In genomic region chr2:69082430-69082997, GRCh38 we compare ENCODE assay signal across 8 cellular contexts.
DNase-seq lines count a peak whose midpoint lies in the region; FAIRE-seq and TF ChIP-seq lines count a peak whose summit lies in the region.

No MANE protein-coding gene starts in this region.

- H3K4me3 ChIP-seq in Peyer's patch (no peak overlapping the region), fibroblast of lung (replicated peaks in 1 of 4; ENCODE audit: control extremely low read depth in 1 of 4, insufficient read depth in 1 of 4, low read depth in 3 of 4, low read length in 4 of 4) (no peak overlapping the region), rectal smooth muscle tissue (ENCODE audit: low read length) (no peak overlapping the region)

- no peak overlapping the region for H2AFZ ChIP-seq in fibroblast of lung (ENCODE audit: low read length)

- no peaks in the 10 kb centered on the region for H3K9me3 ChIP-seq in Peyer's patch
- no peaks in the 10 kb centered on the region for H3K9me3 ChIP-seq in fibroblast of lung (ENCODE audit: control insufficient read depth, insufficient read depth, low read depth, low read length)

- H3K27ac ChIP-seq in Peyer's patch, result peak overlapping the region; percentile 22 to 71 (median 50)
- peak overlapping the region; percentile 78 for H3K27ac ChIP-seq in fibroblast of lung (ENCODE audit: insufficient read depth, low read length)
- H3K27ac ChIP-seq in rectal smooth muscle tissue (ENCODE audit: low read depth, low read length), result peak overlapping the region; percentile 15

- no peaks in the 10 kb centered on the region for H4K20me1 ChIP-seq in fibroblast of lung (ENCODE audit: control insufficient read depth, extremely low read depth, insufficient read depth, low read length)

- no peak overlapping the region for H3K9ac ChIP-seq in fibroblast of lung (ENCODE audit: insufficient read depth, low read length)
- no peak overlapping the region for H3K9ac ChIP-seq in rectal smooth muscle tissue (ENCODE audit: low read length)

- no peak overlapping the region for H3K4me2 ChIP-seq in fibroblast of lung (ENCODE audit: extremely low read depth, insufficient read depth, low read length)

- CTCF ChIA-PET in activated CD4-positive, alpha-beta memory T cell treated with anti-CD3 and anti-CD28 coated beads, Interleukin-2, amount 10 ng/mL, durations not matched to agents 7 days and 5 days (lab: Charles Lee), result no interaction called here

- H3K79me2 ChIP-seq in fibroblast of lung (ENCODE audit: control insufficient read depth, insufficient read depth, low read length), result no peaks in the 10 kb centered on the region

- TF ChIP-seq CTCF in Peyer's patch (IDR thresholded peaks at IDR 0.05) (no peak), fibroblast of lung (conservative IDR thresholded peaks at IDR 0.05 in 1 of 2, IDR thresholded peaks at IDR 0.05 in 1 of 2; ENCODE audit: low read depth in 1 of 2, low read length in 2 of 2) (no peak)

- TF ChIP-seq POLR2A in Peyer's patch (IDR thresholded peaks at IDR 0.05), result no peak

- no peaks in the 10 kb centered on the region for H3K36me3 Mint-ChIP-seq in activated CD4-positive, alpha-beta memory T cell treated with anti-CD3 and anti-CD28 coated beads, Interleukin-2, amount 10 ng/mL, durations not matched to agents 7 days and 5 days (ENCODE audit: low read depth)

- POLR2A ChIA-PET in activated CD4-positive, alpha-beta memory T cell treated with anti-CD3 and anti-CD28 coated beads, Interleukin-2, amount 10 ng/mL, durations not matched to agents 7 days and 5 days (lab: Charles Lee), result no interaction called here

- no peaks in the 10 kb centered on the region for H3K4me1 Mint-ChIP-seq in activated CD4-positive, alpha-beta memory T cell treated with anti-CD3 and anti-CD28 coated beads, Interleukin-2, amount 10 ng/mL, durations not matched to agents 7 days and 5 days

- peaks cover 45% of the 10 kb centered on the region for H3K27me3 Mint-ChIP-seq in activated CD4-positive, alpha-beta memory T cell treated with anti-CD3 and anti-CD28 coated beads, Interleukin-2, amount 10 ng/mL, durations not matched to agents 7 days and 5 days

- H3K9me3 Mint-ChIP-seq in activated CD4-positive, alpha-beta memory T cell treated with anti-CD3 and anti-CD28 coated beads, Interleukin-2, amount 10 ng/mL, durations not matched to agents 7 days and 5 days, result no peaks in the 10 kb centered on the region

- H3K36me3 ChIP-seq in Peyer's patch, result no peaks in the 10 kb centered on the region
- H3K36me3 ChIP-seq in fibroblast of lung (ENCODE audit: control insufficient read depth, insufficient read depth, low read length), result peaks cover 8% of the 10 kb centered on the region
- peaks cover 6% of the 10 kb centered on the region for H3K36me3 ChIP-seq in rectal smooth muscle tissue (ENCODE audit: control insufficient read depth, insufficient read depth, low read length)

- no peak overlapping the region for H3K4me3 Mint-ChIP-seq in activated CD4-positive, alpha-beta memory T cell treated with anti-CD3 and anti-CD28 coated beads, Interleukin-2, amount 10 ng/mL, durations not matched to agents 7 days and 5 days

- DNase-seq in GM04503 (ENCODE audit: low read depth) (peak; percentile 82), Peyer's patch (peak in 2 of 3 donors; percentile 34 to 60), fibroblast of lung (ENCODE audit: low read depth in 2 of 2) (peak; percentile 77 to 85), GM19239 (ENCODE audit: insufficient read length, low spot score) (no peak), NOMO-1 treated with DMSO at 0.1 percent for 48 hours (lab: John Stamatoyannopoulos, UW; ENCODE audit: unreplicated experiment) (no peak)
- no peak for DNase-seq in activated CD4-positive, alpha-beta memory T cell treated with anti-CD3 and anti-CD28 coated beads, Interleukin-2, amount 10 ng/mL, durations not matched to agents 7 days and 5 days
- DNase-seq in activated CD4-positive, alpha-beta T cell treated with anti-CD3 and anti-CD28 coated beads, Interleukin-2, amount 50 U/mL, for 4 hours, result no peak

- no peak overlapping the region for H3K27ac Mint-ChIP-seq in activated CD4-positive, alpha-beta memory T cell treated with anti-CD3 and anti-CD28 coated beads, Interleukin-2, amount 10 ng/mL, durations not matched to agents 7 days and 5 days

- H3K27me3 ChIP-seq in Peyer's patch (no peaks in the 10 kb centered on the region), fibroblast of lung (ENCODE audit: control insufficient read depth, insufficient read depth, low read length) (no peaks in the 10 kb centered on the region), rectal smooth muscle tissue (ENCODE audit: control insufficient read depth, insufficient read depth, low read length) (no peaks in the 10 kb centered on the region)

- H3K4me1 ChIP-seq in Peyer's patch, result peaks cover 0 to 9% (median 2%) of the 10 kb centered on the region in 4 donors
- H3K4me1 ChIP-seq in fibroblast of lung (ENCODE audit: control insufficient read depth, extremely low read depth, insufficient read depth, low read length), result peaks cover 20% of the 10 kb centered on the region
- H3K4me1 ChIP-seq in rectal smooth muscle tissue (ENCODE audit: control insufficient read depth, insufficient read depth, low read length), result no peaks in the 10 kb centered on the region

- FAIRE-seq in GM19239 (lab: Jason Lieb, UNC), result no peak

Comparison
In these comparisons a context has a peak if more than half of its experiments do, and no peak if none do; other contexts are left out.
1. DNase-seq: peak in GM04503 (single experiment), Peyer's patch (2 of 3) and fibroblast of lung (2 of 2); none in GM19239 (single experiment), NOMO-1 treated with DMSO at 0.1 percent for 48 hours (single experiment), activated CD4-positive, alpha-beta memory T cell treated with anti-CD3 and anti-CD28 coated beads, Interleukin-2, amount 10 ng/mL, durations not matched to agents 7 days and 5 days (single experiment) and activated CD4-positive, alpha-beta T cell treated with anti-CD3 and anti-CD28 coated beads, Interleukin-2, amount 50 U/mL, for 4 hours (0 of 2).
2. H3K27ac ChIP-seq: peak in every context shown above with its lines; median percentile 78 in fibroblast of lung; 50 in Peyer's patch; 15 in rectal smooth muscle tissue.